Comparison of ENCODE assay signal across 16 cellular contexts in the genomic region with DNA sequence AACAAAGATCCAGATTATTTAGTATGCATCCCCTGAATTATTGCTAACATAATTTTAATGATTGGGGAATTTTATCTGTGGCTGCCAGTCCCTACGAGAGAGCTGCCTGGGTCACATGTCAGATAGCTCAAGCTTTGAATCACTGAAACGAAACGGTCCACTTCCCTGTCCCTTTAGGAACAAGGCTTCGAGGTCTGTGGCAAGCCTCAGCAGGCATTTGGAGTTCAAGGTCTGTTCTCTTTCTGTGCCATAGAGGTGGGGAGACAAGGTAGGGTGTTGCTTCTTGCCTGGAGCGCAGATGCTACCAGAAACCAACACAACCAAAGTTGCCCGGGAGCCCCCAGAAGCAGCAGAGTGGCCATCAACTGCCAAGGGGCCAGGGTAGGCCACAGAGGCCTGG. TPM values are rescaled to one million over a fixed set of nuclear protein-coding genes. Genes with fewer than 3 reads are reported as not detected.
DNase-seq lines count a peak whose midpoint lies in the region; ATAC-seq and TF ChIP-seq lines count a peak whose summit lies in the region.
"Had no signal": no experiment of that assay in that cellular context is flagged by ENCODE, and none has a peak within 500 bp of the region (broad histone marks: within the 10 kb centered on the region; RNA-seq: fewer than 3 reads in every experiment).

No MANE protein-coding gene starts in this region.

- ATAC-seq in activated naive CD8-positive, alpha-beta T cell treated with anti-CD3 and anti-CD28 coated beads, Interleukin-2, amount 10 ng/mL, durations not matched to agents 7 days and 5 days (ENCODE audit: low read depth) = no peak
- peak; percentile 15 to 34 for ATAC-seq in lower lobe of right lung
- no peak for ATAC-seq in HG02798 (IDR thresholded peaks at IDR 0.05; ENCODE audit: poor library complexity, unreplicated experiment)
- ATAC-seq: gastroesophageal sphincter had no signal

- H3K27me3 Mint-ChIP-seq in Caco-2 (ENCODE audit: insufficient read depth, unreplicated experiment) = no peaks in the 10 kb centered on the region
- no peaks in the 10 kb centered on the region for H3K27me3 Mint-ChIP-seq in activated naive CD8-positive, alpha-beta T cell treated with anti-CD3 and anti-CD28 coated beads, Interleukin-2, amount 10 ng/mL, durations not matched to agents 7 days and 5 days

- peak overlapping the region; percentile 19 for H3K4me3 Mint-ChIP-seq in Caco-2 (ENCODE audit: unreplicated experiment)
- H3K4me3 Mint-ChIP-seq in activated naive CD8-positive, alpha-beta T cell treated with anti-CD3 and anti-CD28 coated beads, Interleukin-2, amount 10 ng/mL, durations not matched to agents 7 days and 5 days = no peak overlapping the region
- H3K4me3 Mint-ChIP-seq: nephron progenitor cell had no signal

- intact Hi-C loops in Caco-2 (cut with micrococcal nuclease; ENCODE audit: unreplicated experiment) (loop anchor here (1.0 kb wide), 1 partner anchor 13 kb away; no protein-coding TSS in a partner anchor), lower lobe of right lung (cut with DNase I) (no loop called here)

- H3K27me3 ChIP-seq in BLaER1 = no peaks in the 10 kb centered on the region
- H3K27me3 ChIP-seq in Caco-2 (replicated peaks; ENCODE audit: control insufficient read depth, insufficient read depth, low read length) = no peaks in the 10 kb centered on the region
- H3K27me3 ChIP-seq in lower lobe of right lung (ENCODE audit: low read depth) = no peaks in the 10 kb centered on the region
- no peaks in the 10 kb centered on the region for H3K27me3 ChIP-seq in hepatocyte
- H3K27me3 ChIP-seq: gastroesophageal sphincter had no signal

- peaks cover 28% of the 10 kb centered on the region for H4K20me1 ChIP-seq in BLaER1
- H4K20me1 ChIP-seq in hepatocyte (ENCODE audit: insufficient read depth, poor library complexity, severe bottlenecking) = no peaks in the 10 kb centered on the region

- H3K9me2 ChIP-seq in hepatocyte (replicated peaks; ENCODE audit: insufficient read depth) = no peaks in the 10 kb centered on the region

- peak overlapping the region; percentile 77 for H3K27ac Mint-ChIP-seq in Caco-2 (ENCODE audit: unreplicated experiment)
- H3K27ac Mint-ChIP-seq in activated naive CD8-positive, alpha-beta T cell treated with anti-CD3 and anti-CD28 coated beads, Interleukin-2, amount 10 ng/mL, durations not matched to agents 7 days and 5 days = peak overlapping the region; percentile 77

- H3K4me1 Mint-ChIP-seq in Caco-2 (ENCODE audit: low read depth, unreplicated experiment) = peaks cover 16% of the 10 kb centered on the region
- peaks cover 74% of the 10 kb centered on the region for H3K4me1 Mint-ChIP-seq in activated naive CD8-positive, alpha-beta T cell treated with anti-CD3 and anti-CD28 coated beads, Interleukin-2, amount 10 ng/mL, durations not matched to agents 7 days and 5 days

- H3K4me3 ChIP-seq in BLaER1 (no peak overlapping the region), Caco-2 (ENCODE audit: low read depth, low read length) (no peak overlapping the region), lower lobe of right lung (no peak overlapping the region), hepatocyte (no peak overlapping the region)
- H3K4me3 ChIP-seq: gastroesophageal sphincter had no signal

- peak overlapping the region; percentile 69 for H3K4me2 ChIP-seq in BLaER1
- no peak overlapping the region for H3K4me2 ChIP-seq in hepatocyte

- H3K36me3 ChIP-seq in BLaER1 = peaks cover 34% of the 10 kb centered on the region
- H3K36me3 ChIP-seq in Caco-2 (ENCODE audit: control insufficient read depth, insufficient read depth, low read length) = peaks cover 2% of the 10 kb centered on the region; the same call in 1 of the 2 replicates
- peaks cover 33% of the 10 kb centered on the region for H3K36me3 ChIP-seq in lower lobe of right lung
- no peaks in the 10 kb centered on the region for H3K36me3 ChIP-seq in hepatocyte (replicated peaks; ENCODE audit: insufficient read depth, low read depth)

- H2AFZ ChIP-seq in hepatocyte = no peak overlapping the region

- H3K9ac ChIP-seq in BLaER1 = no peak overlapping the region

- no peaks in the 10 kb centered on the region for H3K79me2 ChIP-seq in hepatocyte

- H3K9me3 ChIP-seq in BLaER1 (no peaks in the 10 kb centered on the region), Caco-2 (no peaks in the 10 kb centered on the region), lower lobe of right lung (no peaks in the 10 kb centered on the region), hepatocyte (ENCODE audit: low read depth) (no peaks in the 10 kb centered on the region)
- H3K9me3 ChIP-seq: gastroesophageal sphincter had no signal

- H3K4me1 ChIP-seq in BLaER1 = peaks cover 99% of the 10 kb centered on the region
- H3K4me1 ChIP-seq in Caco-2 = peaks cover 20% of the 10 kb centered on the region; the same call in 1 of the 2 replicates
- peaks cover 56% of the 10 kb centered on the region for H3K4me1 ChIP-seq in lower lobe of right lung
- no peaks in the 10 kb centered on the region for H3K4me1 ChIP-seq in hepatocyte (ENCODE audit: insufficient read depth)

- no peaks in the 10 kb centered on the region for H3K9me3 Mint-ChIP-seq in Caco-2 (ENCODE audit: unreplicated experiment)
- no peaks in the 10 kb centered on the region for H3K9me3 Mint-ChIP-seq in activated naive CD8-positive, alpha-beta T cell treated with anti-CD3 and anti-CD28 coated beads, Interleukin-2, amount 10 ng/mL, durations not matched to agents 7 days and 5 days
- H3K9me3 Mint-ChIP-seq: nephron progenitor cell had no signal

- 85% methylated on average over 6 of the region's 6 CpGs for WGBS in hepatocyte (ENCODE audit: low lambda C conversion rate, missing lambda C conversion rate)

- DNase-seq in Caco-2 (no peak), lower lobe of right lung (no peak), hepatocyte (ENCODE audit: low spot score) (no peak)
- DNase-seq in activated naive CD8-positive, alpha-beta T cell treated with anti-CD3 and anti-CD28 coated beads, Interleukin-2, amount 10 ng/mL, durations not matched to agents 7 days and 5 days = no peak
- DNase-seq in activated CD4-positive, CD25-positive, alpha-beta regulatory T cell (lab: John Stamatoyannopoulos, UW) = no peak
- DNase-seq: activated CD8-positive, alpha-beta memory T cell treated with anti-CD3 and anti-CD28 coated beads, Interleukin-2, amount 50 U/mL, for 4 hours; aorta; GF-D8; NCI-H1417; NCI-H510A; nephron progenitor cell had no signal

- CTCF ChIA-PET in Caco-2 (lab: Charles Lee) = interaction anchor here (0.6 kb wide), 1 partner anchor 76 kb away, joined by 4 read pairs; no protein-coding TSS in a partner anchor

- TF ChIP-seq CTCF in Caco-2 (IDR thresholded peaks at IDR 0.05; ENCODE audit: insufficient read depth in 1 of 2, low read depth in 1 of 2, low read length in 1 of 2, severe bottlenecking in 1 of 2, unreplicated experiment in 1 of 2) (no peak), lower lobe of right lung (IDR thresholded peaks at IDR 0.05) (no peak), hepatocyte (IDR thresholded peaks at IDR 0.05; ENCODE audit: poor library complexity) (no peak)

- no TSS peak for BruUV-seq in Caco-2 (replicated peaks; lab: Mats Ljungman, UMichigan)

- H3K27ac ChIP-seq in BLaER1 (peak overlapping the region; percentile 74), lower lobe of right lung (no peak overlapping the region), hepatocyte (no peak overlapping the region)
- H3K27ac ChIP-seq: gastroesophageal sphincter had no signal

- peaks cover 84% of the 10 kb centered on the region for H3K36me3 Mint-ChIP-seq in Caco-2 (ENCODE audit: insufficient read depth, unreplicated experiment)
- peaks cover 33% of the 10 kb centered on the region for H3K36me3 Mint-ChIP-seq in activated naive CD8-positive, alpha-beta T cell treated with anti-CD3 and anti-CD28 coated beads, Interleukin-2, amount 10 ng/mL, durations not matched to agents 7 days and 5 days

- POLR2A ChIA-PET in Caco-2 (lab: Charles Lee) = no interaction called here
- POLR2A ChIA-PET in activated naive CD8-positive, alpha-beta T cell treated with anti-CD3 and anti-CD28 coated beads, Interleukin-2, amount 10 ng/mL, durations not matched to agents 7 days and 5 days (lab: Charles Lee) = interaction anchor here (0.7 kb wide), 3 partner anchors 26 to 142 kb away, joined by 3 to 6 read pairs (median 4); no protein-coding TSS in a partner anchor

RNA-seq across cellular contexts. Expression of gene SH2D4B, which starts 13.9 kb away (rescaled TPM):
- total RNA-seq in Caco-2 (2022) (0.09 and 0.23 TPM in 2 replicates), lower lobe of right lung (1.4 TPM), hepatocyte (not detected in 2 replicates)
- under 1 TPM; 0.14 to 0.22 TPM for total RNA-seq in activated naive CD8-positive, alpha-beta T cell treated with anti-CD3 and anti-CD28 coated beads, Interleukin-2, amount 10 ng/mL, durations not matched to agents 7 days and 5 days
- polyA plus RNA-seq in hepatocyte = not detected in 2 replicates
- total RNA-seq: gastroesophageal sphincter, kidney epithelial cell, RPMI7951 had no signal
- polyA plus RNA-seq: aorta had no signal

Comparison
In these comparisons a context has a peak if more than half of its experiments do, and no peak if none do; other contexts are left out.
1. ATAC-seq: peak in lower lobe of right lung (2 of 2); none in activated naive CD8-positive, alpha-beta T cell treated with anti-CD3 and anti-CD28 coated beads, Interleukin-2, amount 10 ng/mL, durations not matched to agents 7 days and 5 days (single experiment) and HG02798 (single experiment).